Comparison of ENCODE assay signal across 16 cellular contexts in genomic region chr6:6179858-6180257, GRCh38.
"Had no signal": no experiment of that assay in that cellular context is flagged by ENCODE, and none has a peak within 500 bp of the region (broad histone marks: within the 10 kb centered on the region; RNA-seq: fewer than 3 reads in every experiment).

No MANE protein-coding gene starts in this region.

- H2AFZ ChIP-seq: hepatocyte had no signal

- H3K27ac ChIP-seq: adrenal gland, coronary artery, epithelial cell of prostate, gastrocnemius medialis, hepatocyte, neutrophil, transverse colon had no signal

- H3K4me3 ChIP-seq: adrenal gland, coronary artery, gastrocnemius medialis, hepatocyte, transverse colon had no signal

- H3K4me2 ChIP-seq: hepatocyte had no signal

- H3K36me3 Mint-ChIP-seq: mesothelial cell of epicardium; naive B cell; stimulated activated memory B cell treated with anti-CD40 and anti-IgM and Interleukin-4, amounts not matched to agents 10 μg/mL and 1 μg/mL and 100 μg/mL, for 72 hours had no signal

- H3K4me3 Mint-ChIP-seq: mesothelial cell of epicardium; naive B cell; stimulated activated memory B cell treated with anti-CD40 and anti-IgM and Interleukin-4, amounts not matched to agents 10 μg/mL and 1 μg/mL and 100 μg/mL, for 72 hours; T-helper 17 cell had no signal

- H3K36me3 ChIP-seq: adrenal gland, gastrocnemius medialis, neutrophil, transverse colon had no signal

- H3K79me2 ChIP-seq: hepatocyte had no signal

- H3K4me1 ChIP-seq: adrenal gland, gastrocnemius medialis, transverse colon had no signal

- H3K9me3 Mint-ChIP-seq: mesothelial cell of epicardium; stimulated activated memory B cell treated with anti-CD40 and anti-IgM and Interleukin-4, amounts not matched to agents 10 μg/mL and 1 μg/mL and 100 μg/mL, for 72 hours had no signal

- H3K4me1 Mint-ChIP-seq: mesothelial cell of epicardium; naive B cell; stimulated activated memory B cell treated with anti-CD40 and anti-IgM and Interleukin-4, amounts not matched to agents 10 μg/mL and 1 μg/mL and 100 μg/mL, for 72 hours; T-helper 17 cell had no signal

- H3K9me3 ChIP-seq: adrenal gland, gastrocnemius medialis, neutrophil, transverse colon had no signal

- H3K27me3 ChIP-seq: adrenal gland, gastrocnemius medialis, neutrophil, transverse colon had no signal

- H3K27ac Mint-ChIP-seq: mesothelial cell of epicardium; naive B cell; stimulated activated memory B cell treated with anti-CD40 and anti-IgM and Interleukin-4, amounts not matched to agents 10 μg/mL and 1 μg/mL and 100 μg/mL, for 72 hours; T-helper 17 cell had no signal

- DNase-seq: activated CD4-positive, CD25-positive, alpha-beta regulatory T cell; activated naive CD4-positive, alpha-beta T cell treated with anti-CD3 and anti-CD28 coated beads, Interleukin-2, amount 50 U/mL, for 16 hours; adrenal gland; effector CD8-positive, alpha-beta T cell; gastrocnemius medialis; naive B cell; right cardiac atrium; stimulated activated CD4-positive, alpha-beta T cell treated with anti-CD3 and anti-CD28 coated beads, Interleukin-1b, Interleukin-23, amount 100 ng/mL, for 48 hours; T-helper 17 cell; transverse colon had no signal

- ATAC-seq: gastrocnemius medialis; right cardiac atrium; stimulated activated memory B cell treated with anti-CD40 and anti-IgM and Interleukin-4, amounts not matched to agents 10 μg/mL and 1 μg/mL and 100 μg/mL, for 72 hours; T-helper 17 cell had no signal
